In genomic region chr10:7744307-7744706, GRCh38 we compare ENCODE assay signal across 39 cellular contexts. TPM values are rescaled to one million over a fixed set of nuclear protein-coding genes. Genes with fewer than 3 reads are reported as not detected.
"Had no signal": no experiment of that assay in that cellular context is flagged by ENCODE, and none has a peak within 500 bp of the region (broad histone marks: within the 10 kb centered on the region; RNA-seq: fewer than 3 reads in every experiment).

No MANE protein-coding gene starts in this region.

- H3K4me3 ChIP-seq: MG63 had no signal

- H3K27me3 ChIP-seq: MG63 had no signal

- H3K36me3 ChIP-seq: MG63 had no signal

- H3K9me3 ChIP-seq: MG63 had no signal

- DNase-seq: Karpas-422, Kasumi-1, MG63, MM.1S, MV-4-11, NCI-H1048, NCI-H1092, NCI-H1092 treated with DMSO at 0.1 percent for 48 hours, NCI-H1105, NCI-H1105 treated with DMSO at 0.1 percent for 48 hours, NCI-H1417, NCI-H1417 treated with DMSO at 0.1 percent for 48 hours, NCI-H1436, NCI-H1436 treated with DMSO at 0.1 percent for 48 hours, NCI-H146, NCI-H1694, NCI-H1694 treated with DMSO at 0.1 percent for 48 hours, NCI-H187, NCI-H187 treated with DMSO at 0.1 percent for 48 hours, NCI-H1930, NCI-H2029, NCI-H2029 treated with DMSO at 0.1 percent for 48 hours, NCI-H2081, NCI-H2081 treated with DMSO at 0.1 percent for 48 hours, NCI-H2107, NCI-H2171, NCI-H2171 treated with DMSO at 0.1 percent for 48 hours, NCI-H2227 treated with DMSO at 0.1 percent for 48 hours, NCI-H226, NCI-H345, NCI-H446, NCI-H446 treated with DMSO at 0.1 percent for 48 hours, NCI-H510A, NCI-H510A treated with DMSO at 0.1 percent for 48 hours, NCI-H524 had no signal

RNA-seq across cellular contexts. Expression of gene ITIH2, which starts 41.2 kb away (rescaled TPM):
- total RNA-seq: LHCN-M2, M059J, MCF 10A, NCI-H460 had no signal
